ENCODE assay signal across 23 cellular contexts in genomic region chr2:45676088-45676487, GRCh38. TPM values are rescaled to one million over a fixed set of nuclear protein-coding genes. Genes with fewer than 3 reads are reported as not detected.
DNase-seq lines count a peak whose midpoint lies in the region; ATAC-seq and TF ChIP-seq lines count a peak whose summit lies in the region.
"Had no signal": no experiment of that assay in that cellular context is flagged by ENCODE, and none has a peak within 500 bp of the region (broad histone marks: within the 10 kb centered on the region; RNA-seq: fewer than 3 reads in every experiment).

No MANE protein-coding gene starts in this region.

- H3K4me1 ChIP-seq in PC-9 (replicated peaks; ENCODE audit: insufficient read depth) (peaks cover 85% of the 10 kb centered on the region), esophagus squamous epithelium (peaks cover 14 to 48% (median 21%) of the 10 kb centered on the region in 3 donors), muscle layer of duodenum (ENCODE audit: control insufficient read depth in 1 of 2, insufficient read depth in 2 of 2, low read length in 2 of 2) (peaks cover 12 to 27% of the 10 kb centered on the region in 2 donors), thyroid gland (peaks cover 19 to 21% of the 10 kb centered on the region in 2 donors)
- H3K4me1 ChIP-seq: neural progenitor cell had no signal

- DNase-seq in PC-9 (no peak), esophagus squamous epithelium (lab: John Stamatoyannopoulos, UW) (no peak), thyroid gland (no peak), superior temporal gyrus (ENCODE audit: extremely low spot score) (no peak), NCI-H2171 treated with DMSO at 0.1 percent for 48 hours (lab: John Stamatoyannopoulos, UW) (no peak)
- no peak for DNase-seq in stimulated activated CD4-positive, alpha-beta T cell treated with anti-CD3 and anti-CD28 coated beads, Interleukin-4, amount 100 ng/mL, for 24 hours
- DNase-seq: activated CD4-positive, alpha-beta T cell treated with anti-CD3 and anti-CD28 coated beads, Interleukin-2, amount 50 U/mL, for 48 hours; activated CD4-positive, CD25-positive, alpha-beta regulatory T cell; activated CD8-positive, alpha-beta memory T cell treated with anti-CD3 and anti-CD28 coated beads, Interleukin-2, amount 50 U/mL, for 48 hours; CD4-positive, alpha-beta memory T cell; dorsolateral prefrontal cortex; IMR-90; SW 1271; T1000 had no signal

- BruUV-seq in PC-9 (replicated peaks; lab: Mats Ljungman, UMichigan) = TSS peak; percentile 57

- no peaks in the 10 kb centered on the region for H3K9me3 ChIP-seq in PC-9 (ENCODE audit: insufficient read depth, low read depth)
- no peaks in the 10 kb centered on the region for H3K9me3 ChIP-seq in esophagus squamous epithelium
- no peaks in the 10 kb centered on the region for H3K9me3 ChIP-seq in muscle layer of duodenum (ENCODE audit: control insufficient read depth in 1 of 2, low read length in 2 of 2)
- H3K9me3 ChIP-seq in thyroid gland = no peaks in the 10 kb centered on the region
- H3K9me3 ChIP-seq: ascending aorta, heart left ventricle, mucosa of descending colon, prostate gland had no signal

- intact Hi-C loops in PC-9 (cut with micrococcal nuclease; ENCODE audit: unreplicated experiment) (no loop called here), esophagus squamous epithelium (cut with DNase I) (no loop called here), thyroid gland (cut with DNase I) (no loop called here)

- H3F3A ChIP-seq in PC-9 (ENCODE audit: insufficient read depth, low read depth) = peaks cover 48% of the 10 kb centered on the region

- H3K27me3 ChIP-seq in PC-9 (ENCODE audit: insufficient read depth, low read depth) = no peaks in the 10 kb centered on the region
- H3K27me3 ChIP-seq in esophagus squamous epithelium = no peaks in the 10 kb centered on the region
- H3K27me3 ChIP-seq in muscle layer of duodenum (ENCODE audit: low read depth, low read length) = no peaks in the 10 kb centered on the region
- H3K27me3 ChIP-seq in thyroid gland = no peaks in the 10 kb centered on the region
- H3K27me3 ChIP-seq: ascending aorta, dorsolateral prefrontal cortex, heart left ventricle, neural progenitor cell had no signal

- ATAC-seq in HG03457 (IDR thresholded peaks at IDR 0.05; ENCODE audit: unreplicated experiment) = no peak
- ATAC-seq: activated naive CD4-positive, alpha-beta T cell treated with anti-CD3 and anti-CD28 coated beads, Interleukin-2, amount 50 U/mL, for 72 hours; stimulated activated effector memory CD8-positive, alpha-beta T cell treated with anti-CD3 and anti-CD28 coated beads, Interleukin-12 subunit alpha, Interleukin-12 subunit beta, amount 100 ng/mL, for 72 hours had no signal

- 88 to 90% methylated on average over 5 of the region's 5 CpGs for WGBS in esophagus squamous epithelium, 2 donors
- 87 to 92% methylated on average over 5 of the region's 5 CpGs for WGBS in thyroid gland, 2 donors

- peak overlapping the region; percentile 74 for H3K4me2 ChIP-seq in PC-9
- H3K4me2 ChIP-seq: neural progenitor cell had no signal

- TF ChIP-seq POLR2A in esophagus squamous epithelium (IDR thresholded peaks at IDR 0.05) = no peak
- TF ChIP-seq POLR2A in thyroid gland (IDR thresholded peaks at IDR 0.05) = no peak

- CTCF ChIA-PET in PC-9 (lab: Charles Lee) = interaction anchor here (0.7 kb wide), 1 partner anchor 176 kb away, joined by 3 read pairs; no protein-coding TSS in a partner anchor

- H2AFZ ChIP-seq in PC-9 = no peak overlapping the region
- H2AFZ ChIP-seq: neural progenitor cell had no signal

- POLR2A ChIA-PET in PC-9 (lab: Charles Lee; ENCODE audit: unreplicated experiment) = interaction anchor here (0.7 kb wide), 1 partner anchor 234 kb away, joined by 3 read pairs; no protein-coding TSS in a partner anchor

- H3K9me2 ChIP-seq in PC-9 (ENCODE audit: insufficient read depth) = no peaks in the 10 kb centered on the region

- no peak for TF ChIP-seq CTCF in PC-9 (conservative IDR thresholded peaks at IDR 0.05)
- TF ChIP-seq CTCF in esophagus squamous epithelium (IDR thresholded peaks at IDR 0.05) = no peak
- TF ChIP-seq CTCF in thyroid gland (IDR thresholded peaks at IDR 0.05) = no peak

- H3K36me3 ChIP-seq in PC-9 (ENCODE audit: low read depth) (no peaks in the 10 kb centered on the region), esophagus squamous epithelium (no peaks in the 10 kb centered on the region), muscle layer of duodenum (ENCODE audit: control insufficient read depth in 1 of 2, insufficient read depth in 2 of 2, low read length in 2 of 2) (no peaks in the 10 kb centered on the region), thyroid gland (no peaks in the 10 kb centered on the region)
- H3K36me3 ChIP-seq: ascending aorta, heart left ventricle, neural progenitor cell, prostate gland had no signal

- H3K27ac ChIP-seq in PC-9 (peak overlapping the region; percentile 94), esophagus squamous epithelium (peak overlapping the region; percentile 78 to 89 (median 84)), muscle layer of duodenum (ENCODE audit: low read length) (peak overlapping the region; percentile 7), thyroid gland (peak overlapping the region; percentile 55 to 71 (median 67))
- H3K27ac ChIP-seq: ascending aorta, neural progenitor cell had no signal

- H3K4me3 ChIP-seq in PC-9 (peak overlapping the region; percentile 32; the same call in 1 of the 2 replicates), esophagus squamous epithelium (no peak overlapping the region), muscle layer of duodenum (ENCODE audit: low read depth in 1 of 2, low read length in 2 of 2) (no peak overlapping the region), thyroid gland (replicated peaks in 1 of 3) (no peak overlapping the region)
- H3K4me3 ChIP-seq: ascending aorta, dorsolateral prefrontal cortex, heart left ventricle, mucosa of descending colon, neural progenitor cell, prostate gland had no signal

- H4K20me1 ChIP-seq in PC-9 (ENCODE audit: insufficient read depth) = no peaks in the 10 kb centered on the region

- H3K79me2 ChIP-seq in PC-9 (ENCODE audit: low read depth) = peaks cover 88% of the 10 kb centered on the region

RNA-seq across cellular contexts. Expression of gene PRKCE, which starts 24.6 kb away (rescaled TPM):
- total RNA-seq in PC-9 (2021) (21.7 and 24.0 TPM in 2 replicates), esophagus squamous epithelium (10 to 100 TPM in 2 of 4 donors, 1 to 10 TPM in 2; 6.5 to 13.7 (median 9.9) TPM), thyroid gland (10 to 100 TPM in 3 of 4 donors, 1 to 10 TPM in 1; 8.4 to 35.3 (median 15.2) TPM)

Comparison
In these comparisons a context has a peak if more than half of its experiments do, and no peak if none do; other contexts are left out.
1. H3K27ac ChIP-seq: peak in every context shown above with its lines; median percentile 94 in PC-9; 84 in esophagus squamous epithelium; 67 in thyroid gland; 7 in muscle layer of duodenum.